8 cellular contexts compared by ENCODE assay signal in the genomic region with DNA sequence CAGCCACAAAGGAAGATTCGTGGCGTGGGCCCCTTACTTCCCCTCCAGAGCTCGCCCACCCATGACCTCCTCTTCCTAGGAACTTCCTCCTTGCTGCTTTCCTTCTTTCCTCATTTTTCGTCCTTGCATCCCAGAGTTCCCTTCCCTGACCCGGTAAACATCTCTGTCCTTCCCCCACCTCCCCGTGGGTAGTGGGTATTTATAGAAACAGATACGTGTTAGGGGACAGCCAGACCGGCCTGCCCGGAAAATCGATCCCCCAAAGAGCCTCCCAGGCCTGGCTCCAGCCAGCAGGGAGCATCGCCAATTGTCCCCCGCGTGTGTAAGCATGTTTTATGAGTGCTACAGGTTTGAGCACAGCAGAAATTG. TPM values are rescaled to one million over a fixed set of nuclear protein-coding genes. Genes with fewer than 3 reads are reported as not detected.
A peak's percentile ranks its signal among the peaks of the same experiment; 100 is the strongest.
DNase-seq lines count a peak whose midpoint lies in the region; ATAC-seq, FAIRE-seq and TF ChIP-seq lines count a peak whose summit lies in the region.

No MANE protein-coding gene starts in this region.

- H3K4me1 ChIP-seq in A549 (peaks cover 31% of the 10 kb centered on the region), H9 (ENCODE audit: insufficient read depth, low read length) (peaks cover 4% of the 10 kb centered on the region; the same call in 1 of the 2 replicates), neuronal stem cell (ENCODE audit: control insufficient read depth in 2 of 2, insufficient read depth in 1 of 2, low read depth in 1 of 2, low read length in 2 of 2) (peaks cover 9 to 18% of the 10 kb centered on the region in 2 donors)

- H3K4me2 ChIP-seq in A549 = peak overlapping the region; percentile 80
- H3K4me2 ChIP-seq in H9 (ENCODE audit: insufficient read depth, insufficient read length, low read length) = peak overlapping the region; percentile 93
- peak overlapping the region; percentile 68 for H3K4me2 ChIP-seq in neuronal stem cell (ENCODE audit: insufficient read depth, low read length, poor library complexity, severe bottlenecking)

- FAIRE-seq in A549 (lab: Jason Lieb, UNC) = no peak

- POLR2A ChIA-PET in A549 (lab: Yijun Ruan, JAX) = no interaction called here
- POLR2A ChIA-PET in activated CD4-positive, alpha-beta memory T cell treated with anti-CD3 and anti-CD28 coated beads, Interleukin-2, amount 10 ng/mL, durations not matched to agents 7 days and 5 days (lab: Charles Lee) = interaction anchor here (1.3 to 6.1 kb wide), 6 partner anchors 19 to 381 kb away, joined by 3 to 75 read pairs (median 8); partner anchors contain the start of gene CAND1

- H2AFZ ChIP-seq in H9 (ENCODE audit: low read length) (no peak overlapping the region), neuronal stem cell (ENCODE audit: low read length) (peak overlapping the region; percentile 97)

- no peak overlapping the region for H2BK12ac ChIP-seq in H9 (ENCODE audit: insufficient read length, low read depth, low read length)
- H2BK12ac ChIP-seq in neuronal stem cell (ENCODE audit: low read length) = no peak overlapping the region

- no peak for TF ChIP-seq RAD21 in A549 (conservative IDR thresholded peaks at IDR 0.05 in 1 of 2, IDR thresholded peaks at IDR 0.05 in 1 of 2)

- no peak for TF ChIP-seq EP300 in A549 (IDR thresholded peaks at IDR 0.05)

- H3K18ac ChIP-seq in H9 (ENCODE audit: insufficient read length, low read depth, low read length) (no peak overlapping the region), neuronal stem cell (ENCODE audit: low read length) (peak overlapping the region; percentile 100)

- H2AK5ac ChIP-seq in H9 (ENCODE audit: insufficient read length, low read length) (no peak overlapping the region), neuronal stem cell (ENCODE audit: low read depth, low read length) (peak overlapping the region; percentile 92)

- peak overlapping the region; percentile 53 for H4K5ac ChIP-seq in H9 (ENCODE audit: insufficient read length, low read depth, low read length)

- peaks cover 3% of the 10 kb centered on the region for H3K79me1 ChIP-seq in H9 (ENCODE audit: insufficient read depth, low read depth, low read length, poor library complexity, severe bottlenecking)
- H3K79me1 ChIP-seq in neuronal stem cell (ENCODE audit: low read depth, low read length) = peaks cover 10% of the 10 kb centered on the region

- no peaks in the 10 kb centered on the region for H3K27me3 ChIP-seq in H9 (ENCODE audit: insufficient read depth, low read length)
- no peaks in the 10 kb centered on the region for H3K27me3 ChIP-seq in neuronal stem cell (ENCODE audit: control insufficient read depth in 3 of 3, insufficient read depth in 3 of 3, low read depth in 1 of 3, low read length in 3 of 3)

- H3K4me3 ChIP-seq in A549 (peak overlapping the region; percentile 92), foreskin fibroblast (ENCODE audit: low read depth in 1 of 2, low read length in 2 of 2) (peak overlapping the region; percentile 85 to 87), neuronal stem cell (ENCODE audit: low read length in 2 of 2) (peak overlapping the region; percentile 76 to 96)

- H2BK5ac ChIP-seq in H9 (ENCODE audit: insufficient read length, low read length) = no peak overlapping the region
- H2BK5ac ChIP-seq in neuronal stem cell (ENCODE audit: low read length) = no peak overlapping the region

- 16% methylated on average over 13 of the region's 13 CpGs for WGBS in A549 (ENCODE audit: missing lambda C conversion rate)
- WGBS in H9 (ENCODE audit: extremely low coverage, insufficient read length, low lambda C conversion rate) = no CpG with 5 or more reads among the region's 13 CpGs
- no CpG with 5 or more reads among the region's 13 CpGs for WGBS in neuronal stem cell (ENCODE audit: extremely low coverage in 2 of 2, insufficient read length in 2 of 2, insufficient replicate concordance in 1 of 2), 2 donors

- H2BK120ac ChIP-seq in H9 (ENCODE audit: low read depth, low read length, poor library complexity, severe bottlenecking) (no peak overlapping the region), neuronal stem cell (ENCODE audit: low read depth, low read length) (no peak overlapping the region)

- H3K27me3 Mint-ChIP-seq in H9 (ENCODE audit: low read depth) = peaks cover 11% of the 10 kb centered on the region
- peaks cover 10% of the 10 kb centered on the region for H3K27me3 Mint-ChIP-seq in activated CD4-positive, alpha-beta memory T cell treated with anti-CD3 and anti-CD28 coated beads, Interleukin-2, amount 10 ng/mL, durations not matched to agents 7 days and 5 days

- H3K23ac ChIP-seq in H9 (ENCODE audit: insufficient read length, low read depth, low read length) (no peak overlapping the region), neuronal stem cell (ENCODE audit: low read depth, low read length, poor library complexity) (peak overlapping the region; percentile 92)

- no peaks in the 10 kb centered on the region; a peak in 2 of 5 replicates for H3K9me3 Mint-ChIP-seq in H9
- no peaks in the 10 kb centered on the region for H3K9me3 Mint-ChIP-seq in activated CD4-positive, alpha-beta memory T cell treated with anti-CD3 and anti-CD28 coated beads, Interleukin-2, amount 10 ng/mL, durations not matched to agents 7 days and 5 days

- DNase-seq in A549 (ENCODE audit: low read depth in 1 of 2, low spot score in 1 of 2) (peak in 1 of 2 experiments; percentile 19), H9 (no peak), foreskin fibroblast (peak in 1 of 2 donors; percentile 39), neuronal stem cell (ENCODE audit: low spot score) (no peak), SW 1271 (lab: John Stamatoyannopoulos, UW) (no peak)
- DNase-seq in activated CD4-positive, alpha-beta memory T cell treated with anti-CD3 and anti-CD28 coated beads, Interleukin-2, amount 10 ng/mL, durations not matched to agents 7 days and 5 days = no peak

- no peak overlapping the region for H3K56ac ChIP-seq in H9 (ENCODE audit: insufficient read length, low read depth, low read length)

- no peak overlapping the region for H3K4ac ChIP-seq in H9 (ENCODE audit: low read depth, low read length)
- no peak overlapping the region for H3K4ac ChIP-seq in neuronal stem cell (ENCODE audit: low read length)

- peak overlapping the region; percentile 69 to 91 (median 87) for H3K27ac Mint-ChIP-seq in H9
- H3K27ac Mint-ChIP-seq in activated CD4-positive, alpha-beta memory T cell treated with anti-CD3 and anti-CD28 coated beads, Interleukin-2, amount 10 ng/mL, durations not matched to agents 7 days and 5 days = peak overlapping the region; percentile 88

- H3K9me3 ChIP-seq in A549 (no peaks in the 10 kb centered on the region), H9 (ENCODE audit: control insufficient read depth, low read depth, low read length) (no peaks in the 10 kb centered on the region), neuronal stem cell (replicated peaks in 1 of 2; ENCODE audit: control insufficient read depth in 2 of 2, insufficient read depth in 1 of 2, low read depth in 1 of 2, low read length in 2 of 2) (no peaks in the 10 kb centered on the region)

- no peak overlapping the region for H2BK20ac ChIP-seq in H9 (ENCODE audit: low read depth, low read length, poor library complexity, severe bottlenecking)

- peak overlapping the region; percentile 82 to 91 for H3K4me3 Mint-ChIP-seq in H9
- peak overlapping the region; percentile 99 for H3K4me3 Mint-ChIP-seq in activated CD4-positive, alpha-beta memory T cell treated with anti-CD3 and anti-CD28 coated beads, Interleukin-2, amount 10 ng/mL, durations not matched to agents 7 days and 5 days

- H3K9ac ChIP-seq in H9 (ENCODE audit: extremely low read depth, insufficient read length, low read length) = peak overlapping the region; percentile 83
- peak overlapping the region; percentile 95 for H3K9ac ChIP-seq in neuronal stem cell (ENCODE audit: low read depth, low read length, poor library complexity)

- H4K20me1 ChIP-seq in H9 (ENCODE audit: control insufficient read depth, insufficient read depth, insufficient read length) = no peaks in the 10 kb centered on the region

- peak overlapping the region; percentile 91 for H3K14ac ChIP-seq in H9 (ENCODE audit: insufficient read depth, low read length)
- H3K14ac ChIP-seq in neuronal stem cell (ENCODE audit: low read length) = peak overlapping the region; percentile 10

- CTCF ChIA-PET in A549 (lab: Yijun Ruan, JAX) = interaction anchor here (1.6 kb wide), 1 partner anchor 293 kb away, joined by 5 read pairs; no protein-coding TSS in a partner anchor
- CTCF ChIA-PET in activated CD4-positive, alpha-beta memory T cell treated with anti-CD3 and anti-CD28 coated beads, Interleukin-2, amount 10 ng/mL, durations not matched to agents 7 days and 5 days (lab: Charles Lee) = interaction anchor here (1.3 to 2.7 kb wide), 2 partner anchors 16 to 20 kb away, joined by 3 to 8 read pairs; no protein-coding TSS in a partner anchor

- H3K36me3 ChIP-seq in neuronal stem cell (replicated peaks in 1 of 2; ENCODE audit: control insufficient read depth in 2 of 2, insufficient read depth in 2 of 2, low read length in 2 of 2) = peaks cover 4 to 32% of the 10 kb centered on the region in 2 donors

- H4K8ac ChIP-seq in H9 (replicated peaks; ENCODE audit: insufficient read length, low read depth, low read length) (no peak overlapping the region), neuronal stem cell (ENCODE audit: low read depth, low read length) (no peak overlapping the region)

- H4K91ac ChIP-seq in H9 (ENCODE audit: insufficient read length, low read depth, low read length) (no peak overlapping the region), neuronal stem cell (ENCODE audit: low read depth, low read length, poor library complexity) (no peak overlapping the region)

- H3K23me2 ChIP-seq in H9 (ENCODE audit: insufficient read length, low read depth, low read length, poor library complexity, severe bottlenecking) = peaks cover 22% of the 10 kb centered on the region

- H3K79me2 ChIP-seq in H9 (ENCODE audit: insufficient read depth, low read length) = peaks cover 42% of the 10 kb centered on the region; the same call in 1 of the 2 replicates

- no peak for TF ChIP-seq POLR2A in A549 (IDR thresholded peaks at IDR 0.05; ENCODE audit: low read length)

- peak overlapping the region; percentile 89 to 98 for H3K27ac ChIP-seq in A549
- no peak overlapping the region for H3K27ac ChIP-seq in H9 (ENCODE audit: insufficient read length, low read depth, low read length)
- no peak overlapping the region for H3K27ac ChIP-seq in neuronal stem cell (replicated peaks; ENCODE audit: low read length)

- ATAC-seq in A549 (no peak), GM19463 (IDR thresholded peaks at IDR 0.05; ENCODE audit: unreplicated experiment) (no peak), HG03095 (IDR thresholded peaks at IDR 0.05; ENCODE audit: unreplicated experiment) (no peak)

- TF ChIP-seq CTCF in A549 (IDR thresholded peaks at IDR 0.05) (no peak), H9 (conservative IDR thresholded peaks at IDR 0.05) (no peak), foreskin fibroblast (IDR thresholded peaks at IDR 0.05; ENCODE audit: low read depth, low read length) (no peak)

- H2BK15ac ChIP-seq in H9 (ENCODE audit: low read depth, low read length) = no peak overlapping the region
- no peak overlapping the region for H2BK15ac ChIP-seq in neuronal stem cell (ENCODE audit: low read length)

- H3K4me1 Mint-ChIP-seq in H9 = peaks cover 40 to 48% of the 10 kb centered on the region in 2 experiments
- H3K4me1 Mint-ChIP-seq in activated CD4-positive, alpha-beta memory T cell treated with anti-CD3 and anti-CD28 coated beads, Interleukin-2, amount 10 ng/mL, durations not matched to agents 7 days and 5 days = peaks cover 37% of the 10 kb centered on the region

- H3T11ph ChIP-seq in H9 (ENCODE audit: low read length) = no peak overlapping the region

- H3K36me3 Mint-ChIP-seq in H9 (ENCODE audit: insufficient read depth in 1 of 3, low read depth in 3 of 3) = peaks cover 14 to 31% (median 29%) of the 10 kb centered on the region in 3 experiments
- peaks cover 42% of the 10 kb centered on the region for H3K36me3 Mint-ChIP-seq in activated CD4-positive, alpha-beta memory T cell treated with anti-CD3 and anti-CD28 coated beads, Interleukin-2, amount 10 ng/mL, durations not matched to agents 7 days and 5 days (ENCODE audit: low read depth)

RNA-seq across cellular contexts. Expression of gene DYRK2, which starts 1.6 kb away (rescaled TPM):
- 17.2 and 20.7 TPM in 2 replicates for polyA plus RNA-seq in A549 (2011; rRNA removed)
- polyA plus RNA-seq in A549 (2012; cell fraction: cytosol; rRNA removed) = 13.6 and 19.5 TPM in 2 replicates
- 11.3 and 16.7 TPM in 2 replicates for polyA plus RNA-seq in A549 (2012; cell fraction: nucleus; rRNA removed)
- polyA plus RNA-seq in A549 (2017; fragmentation: RNase III; extraction: RNeasy Plus Mini Kit Qiagen cat#74134 plus additional on column Dnase treatment) = 8.2 to 9.1 TPM (median 8.4 TPM) in 3 replicates
- polyA minus RNA-seq in A549 (2011; rRNA and poly(A)+ RNA removed) = 60.1 and 68.9 TPM in 2 replicates
- 40.6 and 42.8 TPM in 2 replicates for total RNA-seq in H9 (2021)
- 10 to 100 TPM; 49.5 to 53.5 TPM for total RNA-seq in activated CD4-positive, alpha-beta memory T cell treated with anti-CD3 and anti-CD28 coated beads, Interleukin-2, amount 10 ng/mL, durations not matched to agents 7 days and 5 days
- 21.5 TPM for polyA plus RNA-seq in neuronal stem cell (2013, experiment 1 of 2)
- polyA plus RNA-seq in neuronal stem cell (2013, experiment 2 of 2) = 20.9 TPM

Comparison
In these comparisons a context has a peak if more than half of its experiments do, and no peak if none do; other contexts are left out.
1. H3K27ac ChIP-seq: peak in A549 (2 of 2); none in H9 (single experiment) and neuronal stem cell (single experiment).
2. Peak in every context shown above with its lines, with median percentiles within 50 percentile points of each other: H3K4me2 ChIP-seq and H3K4me3 ChIP-seq.